In the genomic region with DNA sequence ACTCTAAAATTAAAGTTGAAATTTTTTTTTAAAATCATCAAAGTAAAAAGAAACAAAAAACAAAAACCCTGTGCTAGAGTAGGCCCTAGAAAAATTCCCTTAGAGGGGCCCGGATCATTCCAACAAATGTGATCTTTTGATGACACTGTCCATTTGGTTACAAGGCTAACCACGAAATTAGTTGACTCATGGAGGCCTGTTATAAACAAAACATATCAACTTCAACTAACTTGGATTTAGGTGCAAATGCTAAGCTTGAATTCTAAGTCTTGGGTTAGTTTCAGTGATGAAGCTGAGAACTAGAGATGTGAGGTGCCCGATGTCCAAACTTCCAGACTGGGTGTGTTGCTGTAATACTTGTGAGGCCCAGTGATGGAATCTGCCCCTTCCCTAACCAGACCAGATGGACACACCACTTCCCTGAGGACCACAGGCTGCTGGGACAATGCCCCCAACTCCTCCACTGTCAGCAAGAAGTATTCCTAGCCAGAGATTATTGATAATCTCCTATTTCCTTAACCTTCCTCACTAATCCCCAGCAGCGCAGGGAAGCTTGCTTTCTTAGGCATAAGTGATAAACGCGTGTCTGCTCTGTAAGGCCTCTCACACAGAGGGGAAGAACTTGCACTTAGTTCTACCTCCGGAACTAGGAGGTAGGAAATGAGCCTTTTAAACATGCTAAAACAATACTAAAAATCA, we compare ENCODE assay signal across 18 cellular contexts.
DNase-seq lines count a peak whose midpoint lies in the region; ATAC-seq and TF ChIP-seq lines count a peak whose summit lies in the region.
"Had no signal": no experiment of that assay in that cellular context is flagged by ENCODE, and none has a peak within 500 bp of the region (broad histone marks: within the 10 kb centered on the region; RNA-seq: fewer than 3 reads in every experiment).

No MANE protein-coding gene starts in this region.

- no peak overlapping the region for H3K4ac ChIP-seq in mesenchymal stem cell (ENCODE audit: low read depth in 1 of 2, low read length in 2 of 2)

- no peak overlapping the region for H3K27ac Mint-ChIP-seq in mesothelial cell of epicardium

- peaks cover 26% of the 10 kb centered on the region for H3K9me3 Mint-ChIP-seq in mesothelial cell of epicardium

- H3K27ac ChIP-seq in AG04450 (ENCODE audit: low read depth, low read length) (no peak overlapping the region), mesenchymal stem cell (ENCODE audit: low read length, poor library complexity, severe bottlenecking) (no peak overlapping the region)

- no peak overlapping the region for H2BK5ac ChIP-seq in mesenchymal stem cell (ENCODE audit: low read depth, low read length, poor library complexity, severe bottlenecking)

- H3K14ac ChIP-seq in mesenchymal stem cell (ENCODE audit: low read length in 2 of 2) = no peak overlapping the region

- CTCF ChIA-PET in AG04450 (lab: Charles Lee) = interaction anchor here (1.0 kb wide), 1 partner anchor 139 kb away, joined by 4 read pairs; no protein-coding TSS in a partner anchor

- TF ChIP-seq CTCF in AG04450 (IDR thresholded peaks at IDR 0.05; ENCODE audit: low read depth, low read length) = no peak
- TF ChIP-seq CTCF in mesothelial cell of epicardium (IDR thresholded peaks at IDR 0.05; ENCODE audit: unreplicated experiment) = no peak

- H2BK15ac ChIP-seq in mesenchymal stem cell (ENCODE audit: low read depth, poor library complexity, severe bottlenecking) = no peak overlapping the region

- no peak overlapping the region for H3K9ac ChIP-seq in mesenchymal stem cell (ENCODE audit: low read length)

- no peaks in the 10 kb centered on the region for H3K4me1 ChIP-seq in mesenchymal stem cell (ENCODE audit: control insufficient read depth, insufficient read depth, low read depth, low read length)

- peaks cover 13% of the 10 kb centered on the region for H3K36me3 Mint-ChIP-seq in mesothelial cell of epicardium

- H2BK120ac ChIP-seq in mesenchymal stem cell (ENCODE audit: low read depth, low read length) = no peak overlapping the region

- no peak overlapping the region for H2BK12ac ChIP-seq in mesenchymal stem cell (ENCODE audit: low read length in 2 of 2)

- H4K91ac ChIP-seq in mesenchymal stem cell (ENCODE audit: low read length) = no peak overlapping the region

- no peak overlapping the region for H2AFZ ChIP-seq in mesenchymal stem cell (ENCODE audit: low read depth, low read length)

- WGBS in mesenchymal stem cell = 73% methylated on average over 5 of the region's 7 CpGs

- no peak overlapping the region for H3K23ac ChIP-seq in mesenchymal stem cell (ENCODE audit: low read length in 2 of 2)

- H3K9me3 ChIP-seq in AG04450 (ENCODE audit: control insufficient read depth, insufficient read depth, low read length) (no peaks in the 10 kb centered on the region), mesenchymal stem cell (ENCODE audit: control insufficient read depth, low read length) (peaks cover 6% of the 10 kb centered on the region)

- H3K4me2 ChIP-seq in mesenchymal stem cell (ENCODE audit: low read length, poor library complexity, severe bottlenecking) = no peak overlapping the region

- H2AK5ac ChIP-seq in mesenchymal stem cell (ENCODE audit: low read length, severe bottlenecking) = no peak overlapping the region

- ATAC-seq in HG03039 (IDR thresholded peaks at IDR 0.05; ENCODE audit: unreplicated experiment) (no peak), GM21576 (IDR thresholded peaks at IDR 0.05; ENCODE audit: unreplicated experiment) (no peak)
- ATAC-seq: HepG2, SK-N-SH treated with all-trans-retinoic acid at 6 μM for 48 hours had no signal

- H3K79me1 ChIP-seq in mesenchymal stem cell (replicated peaks; ENCODE audit: low read length, poor library complexity, severe bottlenecking) = no peaks in the 10 kb centered on the region

- DNase-seq in AG04450 (ENCODE audit: low read depth, low spot score) (peak; percentile 15), H4 (ENCODE audit: low spot score) (peak; percentile 57), NCI-H82 treated with DMSO at 0.1 percent for 48 hours (lab: John Stamatoyannopoulos, UW; ENCODE audit: unreplicated experiment) (peak; percentile 78), mesenchymal stem cell (peak; percentile 49), mesothelial cell of epicardium (ENCODE audit: low spot score in 2 of 2, unreplicated experiment in 2 of 2) (no peak)
- DNase-seq: C1 segment of cervical spinal cord, DMS 273 treated with DMSO at 0.1 percent for 48 hours, H7, MV-4-11, NCI-H1417, NCI-H187 treated with DMSO at 0.1 percent for 48 hours, NCI-H345, NCI-H526, SHP77 treated with DMSO at 0.1 percent for 48 hours had no signal

- H3K27me3 ChIP-seq in AG04450 (ENCODE audit: control insufficient read depth, insufficient read depth, low read length) (no peaks in the 10 kb centered on the region), mesenchymal stem cell (ENCODE audit: control insufficient read depth in 1 of 2, insufficient read depth in 1 of 2, low read length in 2 of 2) (no peaks in the 10 kb centered on the region)

- POLR2A ChIA-PET in AG04450 (lab: Yijun Ruan, JAX) = interaction anchor here (1.5 kb wide), 1 partner anchor 9 kb away, joined by 6 read pairs; no protein-coding TSS in a partner anchor

- H4K8ac ChIP-seq in mesenchymal stem cell (ENCODE audit: low read length) = no peak overlapping the region

- H3K4me3 ChIP-seq in AG04450 (ENCODE audit: low read depth, low read length) = no peak overlapping the region
- H3K4me3 ChIP-seq in mesenchymal stem cell (ENCODE audit: insufficient read depth in 1 of 2, low read depth in 1 of 2, low read length in 2 of 2) = no peak overlapping the region

- peak overlapping the region in 1 of 2 experiments; percentile 4 for H3K18ac ChIP-seq in mesenchymal stem cell (ENCODE audit: low read depth in 1 of 2, low read length in 2 of 2)

- H3K4me3 Mint-ChIP-seq in mesothelial cell of epicardium = no peak overlapping the region

- peaks cover 7% of the 10 kb centered on the region for H3K4me1 Mint-ChIP-seq in mesothelial cell of epicardium

- H3K36me3 ChIP-seq in mesenchymal stem cell (ENCODE audit: control insufficient read depth in 1 of 2, insufficient read depth in 2 of 2, low read depth in 1 of 2, low read length in 2 of 2) = no peaks in the 10 kb centered on the region

- H3K27me3 Mint-ChIP-seq in mesothelial cell of epicardium (ENCODE audit: low read depth) = no peaks in the 10 kb centered on the region

Comparison
In these comparisons a context has a peak if more than half of its experiments do, and no peak if none do; other contexts are left out.
1. DNase-seq: peak in AG04450 (single experiment), H4 (single experiment), NCI-H82 treated with DMSO at 0.1 percent for 48 hours (single experiment) and mesenchymal stem cell (single experiment); none in mesothelial cell of epicardium (0 of 2).